ENCODE assay signal across 17 cellular contexts in the genomic region with DNA sequence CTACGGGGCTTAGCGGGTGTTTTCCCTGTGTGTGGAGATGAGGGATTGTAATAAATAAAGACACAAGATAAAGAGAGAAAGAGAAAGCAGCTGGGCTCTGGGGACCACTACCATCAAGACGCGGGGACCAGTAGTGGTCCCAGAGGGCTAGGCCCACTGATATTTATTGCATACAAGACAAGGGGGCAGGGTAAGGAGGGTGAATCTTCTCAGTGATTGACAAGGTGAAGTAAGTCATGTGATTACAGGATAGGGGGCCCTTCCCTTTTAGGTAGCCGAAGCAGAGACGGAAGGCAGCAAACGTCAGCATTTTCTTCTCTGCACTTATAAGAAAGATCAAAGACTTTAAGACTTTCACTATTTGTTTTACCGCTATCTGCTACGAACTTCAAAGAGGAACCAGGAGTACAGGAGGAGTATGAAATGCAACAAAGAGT. TPM values are rescaled to one million over a fixed set of nuclear protein-coding genes. Genes with fewer than 3 reads are reported as not detected.
DNase-seq lines count a peak whose midpoint lies in the region; ATAC-seq, FAIRE-seq and TF ChIP-seq lines count a peak whose summit lies in the region.
"Had no signal": no experiment of that assay in that cellular context is flagged by ENCODE, and none has a peak within 500 bp of the region (broad histone marks: within the 10 kb centered on the region; RNA-seq: fewer than 3 reads in every experiment).

No MANE protein-coding gene starts in this region.

- ATAC-seq in A549, result no peak
- ATAC-seq in effector memory CD8-positive, alpha-beta T cell (replicated peaks), result peak; percentile 27
- ATAC-seq in HG03378 (IDR thresholded peaks at IDR 0.05; ENCODE audit: unreplicated experiment), result no peak
- ATAC-seq: body of pancreas had no signal

- peaks cover 0 to 22% (median 0%) of the 10 kb centered on the region in 3 donors for H3K36me3 ChIP-seq in tibial nerve
- H3K36me3 ChIP-seq: prostate gland, uterus had no signal

- H3K27ac ChIP-seq in A549, result no peak overlapping the region
- peak overlapping the region; percentile 36; the same call in 1 of the 2 replicates for H3K27ac ChIP-seq in VCaP
- peak overlapping the region in 1 of 4 donors; percentile 14 for H3K27ac ChIP-seq in tibial nerve
- H3K27ac ChIP-seq: body of pancreas, esophagus muscularis mucosa had no signal

- H3K4me1 Mint-ChIP-seq in effector memory CD8-positive, alpha-beta T cell (ENCODE audit: low read depth in 2 of 2), result peaks cover 8 to 19% of the 10 kb centered on the region in 2 donors

- TF ChIP-seq EP300 in A549 (IDR thresholded peaks at IDR 0.05), result no peak
- TF ChIP-seq EP300 in tibial nerve (IDR thresholded peaks at IDR 0.05), result no peak

- POLR2A ChIA-PET in A549 (lab: Yijun Ruan, JAX), result no interaction called here

- TF ChIP-seq CTCF in A549 (IDR thresholded peaks at IDR 0.05), result no peak
- no peak for TF ChIP-seq CTCF in VCaP (conservative IDR thresholded peaks at IDR 0.05)
- no peak for TF ChIP-seq CTCF in tibial nerve (IDR thresholded peaks at IDR 0.05)

- H3K9me3 ChIP-seq in A549 (no peaks in the 10 kb centered on the region), tibial nerve (no peaks in the 10 kb centered on the region)
- H3K9me3 ChIP-seq: body of pancreas, esophagus muscularis mucosa, prostate gland, uterus had no signal

- H3K4me2 ChIP-seq in A549, result no peak overlapping the region

- WGBS in A549 (ENCODE audit: missing lambda C conversion rate), result 84% methylated on average over 9 of the region's 9 CpGs
- 51 to 54% methylated on average over 9 of the region's 9 CpGs for WGBS in tibial nerve, 2 donors

- H3K9me3 Mint-ChIP-seq in effector memory CD8-positive, alpha-beta T cell, result no peaks in the 10 kb centered on the region
- H3K9me3 Mint-ChIP-seq: WTC11 had no signal

- FAIRE-seq in A549 (lab: Jason Lieb, UNC) (no peak), GM12891 (lab: Jason Lieb, UNC) (peak; percentile 85)
- FAIRE-seq: HTR-8/SVneo had no signal

- H3K4me3 ChIP-seq in A549, result no peak overlapping the region
- H3K4me3 ChIP-seq in tibial nerve, result no peak overlapping the region
- H3K4me3 ChIP-seq: body of pancreas, esophagus muscularis mucosa, prostate gland, uterus had no signal

- peak overlapping the region; percentile 54 to 64 for H3K4me3 Mint-ChIP-seq in effector memory CD8-positive, alpha-beta T cell
- H3K4me3 Mint-ChIP-seq: WTC11 had no signal

- TF ChIP-seq POLR2A in A549 (IDR thresholded peaks at IDR 0.05; ENCODE audit: low read length) (no peak), GM12891 (IDR thresholded peaks at IDR 0.05; ENCODE audit: low read depth, low read length) (no peak), tibial nerve (IDR thresholded peaks at IDR 0.05) (no peak)

- DNase-seq in A549 (ENCODE audit: low read depth in 1 of 2, low spot score in 1 of 2) (no peak), GM12891 (ENCODE audit: insufficient read length, low spot score) (no peak), NCI-H2227 treated with DMSO at 0.1 percent for 48 hours (lab: John Stamatoyannopoulos, UW) (no peak), tibial nerve (ENCODE audit: low spot score in 2 of 2) (no peak), CD1c-positive myeloid dendritic cell (ENCODE audit: extremely low spot score) (no peak)
- peak in 1 of 3 experiments; percentile 18 for DNase-seq in effector memory CD8-positive, alpha-beta T cell
- DNase-seq: NCI-H1930 had no signal

- CTCF ChIA-PET in A549 (lab: Yijun Ruan, JAX), result interaction anchor here (1.3 kb wide), 1 partner anchor 9 kb away, joined by 5 read pairs; no protein-coding TSS in a partner anchor

- H3K27ac Mint-ChIP-seq in effector memory CD8-positive, alpha-beta T cell, result peak overlapping the region; percentile 2 to 27
- H3K27ac Mint-ChIP-seq: WTC11 had no signal

- peaks cover 17% of the 10 kb centered on the region for H3K4me1 ChIP-seq in A549
- peaks cover 0 to 17% (median 6%) of the 10 kb centered on the region in 4 donors for H3K4me1 ChIP-seq in tibial nerve
- H3K4me1 ChIP-seq: body of pancreas, uterus had no signal

- H3K36me3 Mint-ChIP-seq in effector memory CD8-positive, alpha-beta T cell (ENCODE audit: insufficient read depth), result no peaks in the 10 kb centered on the region
- H3K36me3 Mint-ChIP-seq: WTC11 had no signal

- peaks cover 0 to 45% of the 10 kb centered on the region in 2 donors for H3K27me3 ChIP-seq in tibial nerve

- TF ChIP-seq RAD21 in A549 (conservative IDR thresholded peaks at IDR 0.05 in 1 of 2, IDR thresholded peaks at IDR 0.05 in 1 of 2), result no peak

- H3K27me3 Mint-ChIP-seq in effector memory CD8-positive, alpha-beta T cell, result no peaks in the 10 kb centered on the region

TF ChIP-seq in A549, 52 proteins besides CTCF, POLR2A, EP300 and RAD21:
- TF ChIP-seq HEYL (CRISPR knock-in tag; IDR thresholded peaks at IDR 0.05), result no peak
- peak; percentile 13 for TF ChIP-seq MAFK (IDR thresholded peaks at IDR 0.05; ENCODE audit: partially characterized antibody)
- no peak for TF ChIP-seq KDM5A (IDR thresholded peaks at IDR 0.05)

TF ChIP-seq in GM12891, 5 proteins besides CTCF, POLR2A, EP300 and RAD21:
- TF ChIP-seq POLR2AphosphoS5 (IDR thresholded peaks at IDR 0.05; ENCODE audit: low read depth, low read length), result no peak
- TF ChIP-seq SPI1 (IDR thresholded peaks at IDR 0.05; ENCODE audit: low read depth, low read length), result peak; percentile 42

RNA-seq across cellular contexts. Expression of a gene that starts 4.5 kb away (rescaled TPM):
- polyA plus RNA-seq in A549 (2011; rRNA removed) (0.15 TPM in 1 of 2 replicates, not detected in the other), A549 (2017; fragmentation: RNase III; extraction: RNeasy Plus Mini Kit Qiagen cat#74134 plus additional on column Dnase treatment) (0.41 to 0.86 TPM (median 0.61 TPM) in 3 replicates)
- 0.20 and 0.38 TPM in 2 replicates for polyA plus RNA-seq in A549 (2012; cell fraction: cytosol; rRNA removed)
- 1.2 and 2.6 TPM in 2 replicates for polyA plus RNA-seq in A549 (2012; cell fraction: nucleus; rRNA removed)
- not detected in 2 replicates for polyA minus RNA-seq in A549 (2011; rRNA and poly(A)+ RNA removed)
- 0.21 TPM for polyA plus RNA-seq in GM12891 (2012; ENCODE audit: low read depth, missing spikeins)
- total RNA-seq in tibial nerve, result 1 to 10 TPM in 1 of 4 donors, under 1 TPM in 2, not detected in 1; 0.21 to 3.9 (median 0.30) TPM
- total RNA-seq: body of pancreas, RPMI7951 had no signal
- polyA plus RNA-seq: BJ had no signal

RNA-seq across cellular contexts. Expression of a gene that starts 36.9 kb away (rescaled TPM):
- 0.08 and 0.13 TPM in 2 replicates for polyA plus RNA-seq in A549 (2011; rRNA removed)
- polyA plus RNA-seq in A549 (2012; cell fraction: cytosol; rRNA removed), result 0.05 and 0.12 TPM in 2 replicates
- polyA plus RNA-seq in A549 (2012; cell fraction: nucleus; rRNA removed), result 1.2 and 1.8 TPM in 2 replicates
- polyA plus RNA-seq in A549 (2017; fragmentation: RNase III; extraction: RNeasy Plus Mini Kit Qiagen cat#74134 plus additional on column Dnase treatment), result 0.19 to 0.70 TPM (median 0.25 TPM) in 3 replicates
- polyA minus RNA-seq in A549 (2011; rRNA and poly(A)+ RNA removed), result not detected in 2 replicates
- polyA plus RNA-seq in GM12891 (2012; ENCODE audit: low read depth, missing spikeins), result 0.69 TPM
- total RNA-seq in tibial nerve, result 1 to 10 TPM in 2 of 4 donors, not detected in 2; 1.1 to 1.6 TPM
- total RNA-seq: body of pancreas, RPMI7951 had no signal
- polyA plus RNA-seq: BJ had no signal

RNA-seq across cellular contexts. Expression of a gene that starts 37.7 kb away (rescaled TPM):
- 6.5 and 7.0 TPM in 2 replicates for polyA plus RNA-seq in A549 (2011; rRNA removed)
- polyA plus RNA-seq in A549 (2012; cell fraction: cytosol; rRNA removed), result 17.3 and 21.6 TPM in 2 replicates
- 124 and 153 TPM in 2 replicates for polyA plus RNA-seq in A549 (2012; cell fraction: nucleus; rRNA removed)
- polyA plus RNA-seq in A549 (2017; fragmentation: RNase III; extraction: RNeasy Plus Mini Kit Qiagen cat#74134 plus additional on column Dnase treatment), result 16.5 to 18.8 TPM (median 18.5 TPM) in 3 replicates
- polyA minus RNA-seq in A549 (2011; rRNA and poly(A)+ RNA removed), result 7.9 and 15.7 TPM in 2 replicates
- 22.9 TPM for polyA plus RNA-seq in GM12891 (2012; ENCODE audit: low read depth, missing spikeins)
- 10 to 100 TPM; 24.7 to 58.8 (median 43.9) TPM for total RNA-seq in tibial nerve
